8 cellular contexts compared by ENCODE assay signal in the genomic region with DNA sequence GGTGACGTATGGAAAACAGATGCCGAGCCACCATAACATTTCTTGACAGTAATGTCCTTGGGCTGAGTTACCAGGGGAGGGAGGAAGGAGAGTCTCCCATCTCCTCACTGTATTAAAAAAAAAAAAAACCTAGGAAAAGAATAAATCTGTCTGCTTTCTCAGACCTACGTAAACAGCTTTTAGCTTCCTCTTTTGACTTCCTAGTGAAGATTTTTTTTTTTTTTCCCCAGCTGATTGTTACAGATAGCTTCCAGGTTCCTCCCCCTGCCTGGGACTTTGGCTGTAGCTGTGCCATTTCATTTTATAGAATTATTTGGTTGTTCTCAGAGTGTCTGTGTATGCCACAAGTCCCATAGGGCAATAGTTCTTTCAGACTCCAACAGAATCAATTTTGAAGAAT.
A peak's percentile ranks its signal among the peaks of the same experiment; 100 is the strongest.
DNase-seq lines count a peak whose midpoint lies in the region; ATAC-seq and TF ChIP-seq lines count a peak whose summit lies in the region.

No MANE protein-coding gene starts in this region.

- peaks cover 56% of the 10 kb centered on the region for H3K27me3 ChIP-seq in DOHH2 (ENCODE audit: control insufficient read depth, low read length)

- peak overlapping the region; percentile 55 for H3K4me3 ChIP-seq in DOHH2 (ENCODE audit: low read length)

- H3F3A ChIP-seq in DOHH2 (ENCODE audit: control insufficient read depth, insufficient read depth), result peaks cover 8% of the 10 kb centered on the region; the same call in 1 of the 2 replicates

- H3K9me3 ChIP-seq in DOHH2 (ENCODE audit: control insufficient read depth, insufficient read depth, low read length), result no peaks in the 10 kb centered on the region

- H3K9me2 ChIP-seq in DOHH2 (replicated peaks; ENCODE audit: control insufficient read depth, low read length), result no peaks in the 10 kb centered on the region

- no peaks in the 10 kb centered on the region for H3K36me3 Mint-ChIP-seq in central memory CD8-positive, alpha-beta T cell (ENCODE audit: insufficient read depth)
- no peaks in the 10 kb centered on the region for H3K36me3 Mint-ChIP-seq in nephron progenitor cell (ENCODE audit: low read depth)

- H3K4me2 ChIP-seq in DOHH2 (ENCODE audit: low read length), result peak overlapping the region; percentile 63

- ATAC-seq in central memory CD8-positive, alpha-beta T cell (replicated peaks; ENCODE audit: extremely low read depth, poor library complexity, severe bottlenecking), result no peak
- no peak for ATAC-seq in HG03175 (IDR thresholded peaks at IDR 0.05; ENCODE audit: unreplicated experiment)
- ATAC-seq in GM21528 (IDR thresholded peaks at IDR 0.05; ENCODE audit: low FRiP score, unreplicated experiment), result no peak

- no peak overlapping the region for H3K27ac Mint-ChIP-seq in central memory CD8-positive, alpha-beta T cell (ENCODE audit: low read depth)
- no peak overlapping the region for H3K27ac Mint-ChIP-seq in nephron progenitor cell

- peaks cover 78% of the 10 kb centered on the region for H3K27me3 Mint-ChIP-seq in central memory CD8-positive, alpha-beta T cell
- peaks cover 85% of the 10 kb centered on the region for H3K27me3 Mint-ChIP-seq in nephron progenitor cell (ENCODE audit: low read depth, poor library complexity)

- no peaks in the 10 kb centered on the region for H3K36me3 ChIP-seq in DOHH2 (ENCODE audit: control insufficient read depth, low read length)

- H3K9me3 Mint-ChIP-seq in central memory CD8-positive, alpha-beta T cell, result peaks cover under 1% of the 10 kb centered on the region
- peaks cover 9% of the 10 kb centered on the region for H3K9me3 Mint-ChIP-seq in nephron progenitor cell

- peak overlapping the region; percentile 81 for H3K4me3 Mint-ChIP-seq in central memory CD8-positive, alpha-beta T cell
- H3K4me3 Mint-ChIP-seq in nephron progenitor cell, result peak overlapping the region; percentile 80

- TF ChIP-seq CTCF in DOHH2 (IDR thresholded peaks at IDR 0.05; ENCODE audit: low read depth, low read length, poor library complexity, severe bottlenecking) (no peak), nephron progenitor cell (IDR thresholded peaks at IDR 0.05) (no peak)

- H3K4me1 ChIP-seq in DOHH2 (ENCODE audit: control insufficient read depth, low read length), result peaks cover 23% of the 10 kb centered on the region

- no peaks in the 10 kb centered on the region for H3K79me2 ChIP-seq in DOHH2 (ENCODE audit: control insufficient read depth, low read length)

- no peaks in the 10 kb centered on the region for H4K20me1 ChIP-seq in DOHH2 (ENCODE audit: control insufficient read depth, insufficient read depth, low read depth, low read length)

- H3K27ac ChIP-seq in DOHH2 (ENCODE audit: low read depth, low read length), result no peak overlapping the region

- peaks cover 13% of the 10 kb centered on the region for H3K4me1 Mint-ChIP-seq in central memory CD8-positive, alpha-beta T cell
- peaks cover 14% of the 10 kb centered on the region for H3K4me1 Mint-ChIP-seq in nephron progenitor cell

- DNase-seq in MV-4-11 (lab: John Stamatoyannopoulos, UW), result peak; percentile 71
- DNase-seq in central memory CD8-positive, alpha-beta T cell (ENCODE audit: low spot score in 2 of 2), result no peak
- DNase-seq in nephron progenitor cell, result no peak
- no peak for DNase-seq in activated naive CD4-positive, alpha-beta T cell treated with anti-CD3 and anti-CD28 coated beads, Interleukin-2, amount 50 U/mL, for 16 hours
- DNase-seq in stimulated activated CD4-positive, alpha-beta T cell treated with anti-CD3 and anti-CD28 coated beads, Interleukin-4, amount 100 ng/mL, for 4 hours, result no peak
